33 cellular contexts compared by ENCODE assay signal in genomic region chr2:208619993-208620392, GRCh38.
"Had no signal": no experiment of that assay in that cellular context is flagged by ENCODE, and none has a peak within 500 bp of the region (broad histone marks: within the 10 kb centered on the region; RNA-seq: fewer than 3 reads in every experiment).

No MANE protein-coding gene starts in this region.

- H3K9me3 ChIP-seq: esophagus muscularis mucosa, gastrocnemius medialis had no signal

- H3K27ac Mint-ChIP-seq: activated B cell treated with CpG ODN at 0.5 μM for 24 hours; activated CD8-positive, alpha-beta T cell treated with anti-CD3 and anti-CD28 coated beads for 36 hours; activated naive CD8-positive, alpha-beta T cell; activated T-helper 17 cell treated with anti-CD3 and anti-CD28 coated beads, Interleukin-2, amount 50 U/mL, for 72 hours; effector memory CD8-positive, alpha-beta T cell; T-helper 17 cell; T-helper 2 cell treated with Interferon-gamma antibody and Interleukin-4, amounts not matched to agents 5 μg/mL and 100 μg/mL, for 36 hours had no signal

- H3K9me3 Mint-ChIP-seq: activated B cell treated with CpG ODN at 0.5 μM for 24 hours; activated CD8-positive, alpha-beta T cell treated with anti-CD3 and anti-CD28 coated beads for 36 hours; activated T-cell treated with anti-CD3 and anti-CD28 coated beads, Interleukin-2, amount 50 U/mL, for 4 hours; activated T-helper 17 cell treated with anti-CD3 and anti-CD28 coated beads, Interleukin-2, amount 50 U/mL, for 72 hours; central memory CD8-positive, alpha-beta T cell; T-helper 2 cell treated with Interferon-gamma antibody and Interleukin-4, amounts not matched to agents 5 μg/mL and 100 μg/mL, for 36 hours had no signal

- H3K4me3 Mint-ChIP-seq: activated B cell treated with CpG ODN at 0.5 μM for 24 hours; activated CD8-positive, alpha-beta T cell treated with anti-CD3 and anti-CD28 coated beads for 36 hours; activated naive CD8-positive, alpha-beta T cell; activated T-cell treated with anti-CD3 and anti-CD28 coated beads, Interleukin-2, amount 50 U/mL, for 4 hours; activated T-helper 17 cell treated with anti-CD3 and anti-CD28 coated beads, Interleukin-2, amount 50 U/mL, for 72 hours; central memory CD8-positive, alpha-beta T cell; effector memory CD8-positive, alpha-beta T cell; T-helper 17 cell; T-helper 2 cell treated with Interferon-gamma antibody and Interleukin-4, amounts not matched to agents 5 μg/mL and 100 μg/mL, for 36 hours had no signal

- H3K27ac ChIP-seq: brain microvascular endothelial cell, esophagus muscularis mucosa, foreskin keratinocyte, gastrocnemius medialis, heart right ventricle, WERI-Rb-1 had no signal

- H3K36me3 Mint-ChIP-seq: activated naive CD8-positive, alpha-beta T cell had no signal

- H3K36me3 ChIP-seq: brain microvascular endothelial cell, esophagus muscularis mucosa, gastrocnemius medialis, heart right ventricle, WERI-Rb-1 had no signal

- ATAC-seq: activated CD4-positive, CD25-positive, alpha-beta regulatory T cell treated with anti-CD3 and anti-CD28 coated beads, Interleukin-2, amount 50 U/mL, for 24 hours; activated CD8-positive, alpha-beta T cell treated with anti-CD3 and anti-CD28 coated beads for 36 hours; activated T-cell treated with anti-CD3 and anti-CD28 coated beads, Interleukin-2, amount 50 U/mL, for 4 hours; activated T-helper 17 cell treated with anti-CD3 and anti-CD28 coated beads, Interleukin-2, amount 50 U/mL, for 72 hours; effector memory CD8-positive, alpha-beta T cell; foreskin keratinocyte; gastrocnemius medialis; T-helper 17 cell had no signal

- H3K4me3 ChIP-seq: esophagus muscularis mucosa, gastrocnemius medialis, heart right ventricle had no signal

- DNase-seq: activated B cell treated with CpG ODN at 0.5 μM for 24 hours; activated CD4-positive, alpha-beta T cell treated with anti-CD3 and anti-CD28 coated beads for 48 hours; activated CD4-positive, alpha-beta T cell treated with anti-CD3 and anti-CD28 coated beads, Interleukin-2, amount 50 U/mL, for 1 hour; activated CD4-positive, alpha-beta T cell treated with anti-CD3 and anti-CD28 coated beads, Interleukin-2, amount 50 U/mL, for 48 hours; activated CD8-positive, alpha-beta memory T cell treated with anti-CD3 and anti-CD28 coated beads for 24 hours; activated CD8-positive, alpha-beta T cell treated with anti-CD3 and anti-CD28 coated beads for 36 hours; activated effector memory CD4-positive, alpha-beta T cell treated with Interleukin-2 at 50 U/mL for 16 hours; activated gamma-delta T cell treated with Interleukin-2 at 50 U/mL for 16 hours; activated naive CD4-positive, alpha-beta T cell treated with anti-CD3 and anti-CD28 coated beads, Interleukin-2, amount 50 U/mL, for 16 hours; activated naive CD4-positive, alpha-beta T cell treated with Interleukin-2 at 50 U/mL for 16 hours; activated T-cell treated with anti-CD3 and anti-CD28 coated beads, Interleukin-2, amount 50 U/mL, for 4 hours; amniotic stem cell; anterior cingulate cortex; brain microvascular endothelial cell; cortex of kidney; dermis blood vessel endothelial cell; effector CD4-positive, alpha-beta T cell; effector memory CD8-positive, alpha-beta T cell; foreskin keratinocyte; gastrocnemius medialis; heart right ventricle; T-helper 17 cell; T1000; WERI-Rb-1 had no signal

- H3K4me1 Mint-ChIP-seq: activated B cell treated with CpG ODN at 0.5 μM for 24 hours; activated T-helper 17 cell treated with anti-CD3 and anti-CD28 coated beads, Interleukin-2, amount 50 U/mL, for 72 hours; central memory CD8-positive, alpha-beta T cell; T-helper 17 cell had no signal

- FAIRE-seq: astrocyte, bronchial epithelial cell, colon had no signal

- H3K27me3 Mint-ChIP-seq: activated B cell treated with CpG ODN at 0.5 μM for 24 hours; activated CD8-positive, alpha-beta T cell treated with anti-CD3 and anti-CD28 coated beads for 36 hours; activated naive CD8-positive, alpha-beta T cell; activated T-helper 17 cell treated with anti-CD3 and anti-CD28 coated beads, Interleukin-2, amount 50 U/mL, for 72 hours; central memory CD8-positive, alpha-beta T cell; effector memory CD8-positive, alpha-beta T cell; T-helper 17 cell had no signal

- H3K4me1 ChIP-seq: esophagus muscularis mucosa, foreskin keratinocyte, gastrocnemius medialis, heart right ventricle had no signal

- H3K27me3 ChIP-seq: brain microvascular endothelial cell, esophagus muscularis mucosa, foreskin keratinocyte, gastrocnemius medialis, heart right ventricle had no signal
